6 cellular contexts compared by ENCODE assay signal in genomic region chr19:41371119-41371518, GRCh38. TPM values are rescaled to one million over a fixed set of nuclear protein-coding genes. Genes with fewer than 3 reads are reported as not detected.
DNase-seq lines count a peak whose midpoint lies in the region; ATAC-seq and TF ChIP-seq lines count a peak whose summit lies in the region.
"Not testable (repeated sequence)": the region's sequence is repeated elsewhere in the genome, so short reads cannot be mapped to it uniquely, and the experiment has no call there.

No MANE protein-coding gene starts in this region.

- H3K4me3 ChIP-seq in neutrophil (ENCODE audit: low read depth in 1 of 2, low read length in 1 of 2): not testable (repeated sequence)

- not testable (repeated sequence) for ATAC-seq in activated naive CD4-positive, alpha-beta T cell treated with anti-CD3 and anti-CD28 coated beads, Interleukin-2, amount 50 U/mL, for 72 hours; activated naive CD8-positive, alpha-beta T cell treated with anti-CD3 and anti-CD28 coated beads, Interleukin-2, amount 50 U/mL, for 24 hours; stimulated activated memory B cell treated with anti-CD40 and anti-IgM and Interleukin-4, amounts not matched to agents 10 μg/mL and 1 μg/mL and 100 μg/mL, for 72 hours

- H3K9me3 Mint-ChIP-seq in activated naive CD4-positive, alpha-beta T cell treated with anti-CD3 and anti-CD28 coated beads, Interleukin-2, amount 50 U/mL, for 72 hours; activated naive CD8-positive, alpha-beta T cell treated with anti-CD3 and anti-CD28 coated beads, Interleukin-2, amount 50 U/mL, for 24 hours; nephron progenitor cell; stimulated activated memory B cell treated with anti-CD40 and anti-IgM and Interleukin-4, amounts not matched to agents 10 μg/mL and 1 μg/mL and 100 μg/mL, for 72 hours: not testable (repeated sequence)

- H3K27me3 ChIP-seq in neutrophil: not testable (repeated sequence)

- not testable (repeated sequence) for H3K27me3 Mint-ChIP-seq in activated naive CD8-positive, alpha-beta T cell treated with anti-CD3 and anti-CD28 coated beads, Interleukin-2, amount 50 U/mL, for 24 hours; nephron progenitor cell (ENCODE audit: low read depth, poor library complexity); stimulated activated memory B cell treated with anti-CD40 and anti-IgM and Interleukin-4, amounts not matched to agents 10 μg/mL and 1 μg/mL and 100 μg/mL, for 72 hours

- not testable (repeated sequence) for H3K4me3 Mint-ChIP-seq in activated naive CD8-positive, alpha-beta T cell treated with anti-CD3 and anti-CD28 coated beads, Interleukin-2, amount 50 U/mL, for 24 hours; nephron progenitor cell; stimulated activated memory B cell treated with anti-CD40 and anti-IgM and Interleukin-4, amounts not matched to agents 10 μg/mL and 1 μg/mL and 100 μg/mL, for 72 hours

- H3K27ac ChIP-seq in RWPE1 (peak overlapping the region; percentile 50), neutrophil (peak overlapping the region; percentile 44)

- H3K4me1 Mint-ChIP-seq in activated naive CD8-positive, alpha-beta T cell treated with anti-CD3 and anti-CD28 coated beads, Interleukin-2, amount 50 U/mL, for 24 hours: peaks cover 10% of the 10 kb centered on the region
- H3K4me1 Mint-ChIP-seq in nephron progenitor cell: peaks cover 13% of the 10 kb centered on the region
- peaks cover 27% of the 10 kb centered on the region for H3K4me1 Mint-ChIP-seq in stimulated activated memory B cell treated with anti-CD40 and anti-IgM and Interleukin-4, amounts not matched to agents 10 μg/mL and 1 μg/mL and 100 μg/mL, for 72 hours

- POLR2A ChIA-PET in RWPE1 (lab: Yijun Ruan, JAX; ENCODE audit: low non-redundant PET): interaction anchor here (0.6 kb wide), 1 partner anchor 13 kb away, joined by 3 read pairs; no protein-coding TSS in a partner anchor

- H3K36me3 Mint-ChIP-seq in activated naive CD4-positive, alpha-beta T cell treated with anti-CD3 and anti-CD28 coated beads, Interleukin-2, amount 50 U/mL, for 72 hours; activated naive CD8-positive, alpha-beta T cell treated with anti-CD3 and anti-CD28 coated beads, Interleukin-2, amount 50 U/mL, for 24 hours (ENCODE audit: low read depth); stimulated activated memory B cell treated with anti-CD40 and anti-IgM and Interleukin-4, amounts not matched to agents 10 μg/mL and 1 μg/mL and 100 μg/mL, for 72 hours: not testable (repeated sequence)
- peaks cover 14% of the 10 kb centered on the region for H3K36me3 Mint-ChIP-seq in nephron progenitor cell (ENCODE audit: low read depth)

- H3K9me3 ChIP-seq in neutrophil: not testable (repeated sequence)

- not testable (repeated sequence) for H3K36me3 ChIP-seq in neutrophil

- CTCF ChIA-PET in RWPE1 (lab: Yijun Ruan, JAX): not testable (repeated sequence)

- not testable (repeated sequence) for DNase-seq in RWPE1 (ENCODE audit: low spot score); activated naive CD4-positive, alpha-beta T cell treated with anti-CD3 and anti-CD28 coated beads, Interleukin-2, amount 50 U/mL, for 72 hours (ENCODE audit: low spot score in 2 of 2); activated naive CD8-positive, alpha-beta T cell treated with anti-CD3 and anti-CD28 coated beads, Interleukin-2, amount 50 U/mL, for 24 hours; nephron progenitor cell

- not testable (repeated sequence) for TF ChIP-seq CTCF in RWPE1 (conservative IDR thresholded peaks at IDR 0.05; ENCODE audit: low read depth); nephron progenitor cell (IDR thresholded peaks at IDR 0.05); neutrophil (IDR thresholded peaks at IDR 0.05)

- H3K4me1 ChIP-seq in neutrophil (ENCODE audit: control insufficient read depth in 1 of 2, insufficient read depth in 1 of 2, low read depth in 1 of 2, low read length in 1 of 2): peaks cover 60 to 63% of the 10 kb centered on the region in 2 experiments

- H3K27ac Mint-ChIP-seq in activated naive CD4-positive, alpha-beta T cell treated with anti-CD3 and anti-CD28 coated beads, Interleukin-2, amount 50 U/mL, for 72 hours: peak overlapping the region; percentile 72 to 74
- H3K27ac Mint-ChIP-seq in activated naive CD8-positive, alpha-beta T cell treated with anti-CD3 and anti-CD28 coated beads, Interleukin-2, amount 50 U/mL, for 24 hours: peak overlapping the region; percentile 22
- H3K27ac Mint-ChIP-seq in nephron progenitor cell: peak overlapping the region; percentile 33
- peak overlapping the region; percentile 23 for H3K27ac Mint-ChIP-seq in stimulated activated memory B cell treated with anti-CD40 and anti-IgM and Interleukin-4, amounts not matched to agents 10 μg/mL and 1 μg/mL and 100 μg/mL, for 72 hours

RNA-seq across cellular contexts. Expression of gene TMEM91, which starts 5.2 kb away (rescaled TPM):
- total RNA-seq in activated naive CD4-positive, alpha-beta T cell treated with anti-CD3 and anti-CD28 coated beads, Interleukin-2, amount 50 U/mL, for 72 hours: 10 to 100 TPM in 1 of 2 donors, 1 to 10 TPM in 1; 8.2 to 11.0 TPM

RNA-seq across cellular contexts. Expression of gene B9D2, which starts 7.2 kb away (rescaled TPM):
- total RNA-seq in activated naive CD4-positive, alpha-beta T cell treated with anti-CD3 and anti-CD28 coated beads, Interleukin-2, amount 50 U/mL, for 72 hours: 1 to 10 TPM; 4.7 to 7.8 TPM

RNA-seq across cellular contexts. Expression of gene TGFB1, which starts 17.4 kb away (rescaled TPM):
- 100 to 1,000 TPM in 1 of 2 donors, 10 to 100 TPM in 1; 73.4 to 126 TPM for total RNA-seq in activated naive CD4-positive, alpha-beta T cell treated with anti-CD3 and anti-CD28 coated beads, Interleukin-2, amount 50 U/mL, for 72 hours

RNA-seq across cellular contexts. Expression of gene EXOSC5, which starts 26.0 kb away (rescaled TPM):
- 10 to 100 TPM; 44.7 to 61.1 TPM for total RNA-seq in activated naive CD4-positive, alpha-beta T cell treated with anti-CD3 and anti-CD28 coated beads, Interleukin-2, amount 50 U/mL, for 72 hours

RNA-seq across cellular contexts. Expression of gene BCKDHA, which starts 26.5 kb away (rescaled TPM):
- total RNA-seq in activated naive CD4-positive, alpha-beta T cell treated with anti-CD3 and anti-CD28 coated beads, Interleukin-2, amount 50 U/mL, for 72 hours: 10 to 100 TPM; 19.8 to 27.2 TPM

Comparison
In these comparisons a context has a peak if more than half of its experiments do, and no peak if none do; other contexts are left out.
1. H3K27ac Mint-ChIP-seq: peak in every context shown above with its lines; median percentile 73 in activated naive CD4-positive, alpha-beta T cell treated with anti-CD3 and anti-CD28 coated beads, Interleukin-2, amount 50 U/mL, for 72 hours; 33 in nephron progenitor cell; 23 in stimulated activated memory B cell treated with anti-CD40 and anti-IgM and Interleukin-4, amounts not matched to agents 10 μg/mL and 1 μg/mL and 100 μg/mL, for 72 hours; 22 in activated naive CD8-positive, alpha-beta T cell treated with anti-CD3 and anti-CD28 coated beads, Interleukin-2, amount 50 U/mL, for 24 hours.